In the genomic region with DNA sequence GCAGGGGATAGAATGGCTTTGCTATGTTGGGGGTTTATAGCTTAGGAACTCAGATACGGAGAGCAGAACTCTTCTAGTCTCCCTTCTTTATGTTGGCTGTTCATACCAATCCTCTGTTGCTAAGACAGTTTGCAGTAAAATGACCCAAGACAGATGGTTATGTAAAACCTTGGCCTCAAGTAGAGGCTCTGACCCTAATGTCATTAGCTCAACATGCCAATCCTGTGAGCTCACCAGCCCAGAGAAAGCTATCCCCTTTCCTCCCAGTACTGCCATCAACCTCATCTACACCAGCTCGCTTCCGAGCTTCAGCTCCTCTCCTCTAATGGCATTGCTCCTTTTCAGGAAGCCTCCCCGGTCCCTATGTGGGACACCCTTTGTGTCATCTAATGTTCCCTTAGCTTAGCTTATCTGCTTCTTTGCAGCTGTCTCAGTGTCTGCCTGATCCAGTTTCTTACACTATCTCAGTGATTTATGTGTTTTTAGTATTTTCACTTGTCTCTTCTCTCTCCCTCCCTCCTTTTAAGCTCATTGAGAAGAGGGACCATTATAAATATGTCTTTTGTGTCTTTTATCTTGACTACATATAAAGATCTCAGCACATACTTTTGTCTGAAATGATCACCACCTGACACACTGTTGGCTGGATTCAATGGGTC, we compare ENCODE assay signal across 18 cellular contexts.
DNase-seq lines count a peak whose midpoint lies in the region; ATAC-seq and TF ChIP-seq lines count a peak whose summit lies in the region.
"Had no signal": no experiment of that assay in that cellular context is flagged by ENCODE, and none has a peak within 500 bp of the region (broad histone marks: within the 10 kb centered on the region; RNA-seq: fewer than 3 reads in every experiment).

No MANE protein-coding gene starts in this region.

- ATAC-seq in HG03280 (IDR thresholded peaks at IDR 0.05; ENCODE audit: unreplicated experiment): no peak

- H3K9me3 Mint-ChIP-seq in nephron progenitor cell: no peaks in the 10 kb centered on the region
- H3K9me3 Mint-ChIP-seq: activated CD4-positive, alpha-beta T cell treated with anti-CD3 and anti-CD28 coated beads, Interleukin-2, amount 10 ng/mL, durations not matched to agents 24 days and 14 days; activated T-helper 1 cell treated with anti-CD3 and anti-CD28 coated beads, Interleukin-12 subunit alpha, Interleukin-12 subunit beta, Interleukin-2, Interleukin-4 antibody, amounts not matched to agents 30 ng/mL and 10 ng/mL and 1 ng/mL, durations not matched to agents 14 hours and 24 hours and 36 hours; memory B cell had no signal

- no peak overlapping the region for H3K4me3 ChIP-seq in fibroblast of villous mesenchyme (ENCODE audit: low read depth, low read length)
- H3K4me3 ChIP-seq: hepatocyte, ovary had no signal

- peaks cover 26% of the 10 kb centered on the region for H3K4me1 Mint-ChIP-seq in nephron progenitor cell
- H3K4me1 Mint-ChIP-seq: activated CD4-positive, alpha-beta T cell treated with anti-CD3 and anti-CD28 coated beads, Interleukin-2, amount 10 ng/mL, durations not matched to agents 24 days and 14 days; B cell had no signal

- TF ChIP-seq CTCF in fibroblast of villous mesenchyme (IDR thresholded peaks at IDR 0.05; ENCODE audit: insufficient read depth, low read depth, low read length): no peak
- TF ChIP-seq CTCF in nephron progenitor cell (IDR thresholded peaks at IDR 0.05): no peak

- no peak overlapping the region for H3K4me3 Mint-ChIP-seq in nephron progenitor cell
- H3K4me3 Mint-ChIP-seq: activated CD4-positive, alpha-beta T cell treated with anti-CD3 and anti-CD28 coated beads, Interleukin-2, amount 10 ng/mL, durations not matched to agents 24 days and 14 days; activated T-helper 1 cell treated with anti-CD3 and anti-CD28 coated beads, Interleukin-12 subunit alpha, Interleukin-12 subunit beta, Interleukin-2, Interleukin-4 antibody, amounts not matched to agents 30 ng/mL and 10 ng/mL and 1 ng/mL, durations not matched to agents 14 hours and 24 hours and 36 hours; B cell; memory B cell had no signal

- H3K27ac Mint-ChIP-seq in nephron progenitor cell: peak overlapping the region; percentile 89
- H3K27ac Mint-ChIP-seq: activated CD4-positive, alpha-beta T cell treated with anti-CD3 and anti-CD28 coated beads, Interleukin-2, amount 10 ng/mL, durations not matched to agents 24 days and 14 days; activated T-helper 1 cell treated with anti-CD3 and anti-CD28 coated beads, Interleukin-12 subunit alpha, Interleukin-12 subunit beta, Interleukin-2, Interleukin-4 antibody, amounts not matched to agents 30 ng/mL and 10 ng/mL and 1 ng/mL, durations not matched to agents 14 hours and 24 hours and 36 hours; B cell; memory B cell had no signal

- peak; percentile 70 for DNase-seq in EH (ENCODE audit: low read depth)
- peak; percentile 23 for DNase-seq in RPMI7951 (ENCODE audit: low read depth)
- DNase-seq in fibroblast of villous mesenchyme (ENCODE audit: low read depth): peak; percentile 26
- DNase-seq in nephron progenitor cell: peak; percentile 7
- no peak for DNase-seq in activated CD8-positive, alpha-beta memory T cell treated with anti-CD3 and anti-CD28 coated beads, Interleukin-2, amount 50 U/mL, for 48 hours
- no peak for DNase-seq in NK-92 (lab: John Stamatoyannopoulos, UW; ENCODE audit: unreplicated experiment)
- no peak for DNase-seq in NCI-H510A (lab: John Stamatoyannopoulos, UW)
- DNase-seq: activated CD4-positive, alpha-beta T cell treated with anti-CD3 and anti-CD28 coated beads, Interleukin-2, amount 10 ng/mL, durations not matched to agents 24 days and 14 days; H7; NCI-H1092; stimulated activated CD4-positive, alpha-beta T cell treated with anti-CD3 and anti-CD28 coated beads, Interleukin-1b, Interleukin-23, amount 100 ng/mL, for 48 hours; T-helper 2 cell had no signal

- no peaks in the 10 kb centered on the region for H3K36me3 Mint-ChIP-seq in nephron progenitor cell (ENCODE audit: low read depth)
- H3K36me3 Mint-ChIP-seq: memory B cell had no signal

- peaks cover 3% of the 10 kb centered on the region for H3K27me3 Mint-ChIP-seq in nephron progenitor cell (ENCODE audit: low read depth, poor library complexity)
- H3K27me3 Mint-ChIP-seq: activated CD4-positive, alpha-beta T cell treated with anti-CD3 and anti-CD28 coated beads, Interleukin-2, amount 10 ng/mL, durations not matched to agents 24 days and 14 days; B cell; memory B cell had no signal

Comparison
In these comparisons a context has a peak if more than half of its experiments do, and no peak if none do; other contexts are left out.
1. DNase-seq: peak in EH (single experiment), RPMI7951 (single experiment), fibroblast of villous mesenchyme (single experiment) and nephron progenitor cell (single experiment); none in activated CD8-positive, alpha-beta memory T cell treated with anti-CD3 and anti-CD28 coated beads, Interleukin-2, amount 50 U/mL, for 48 hours (single experiment), NK-92 (single experiment) and NCI-H510A (single experiment).